Comparison of ENCODE assay signal across 8 cellular contexts in the genomic region with DNA sequence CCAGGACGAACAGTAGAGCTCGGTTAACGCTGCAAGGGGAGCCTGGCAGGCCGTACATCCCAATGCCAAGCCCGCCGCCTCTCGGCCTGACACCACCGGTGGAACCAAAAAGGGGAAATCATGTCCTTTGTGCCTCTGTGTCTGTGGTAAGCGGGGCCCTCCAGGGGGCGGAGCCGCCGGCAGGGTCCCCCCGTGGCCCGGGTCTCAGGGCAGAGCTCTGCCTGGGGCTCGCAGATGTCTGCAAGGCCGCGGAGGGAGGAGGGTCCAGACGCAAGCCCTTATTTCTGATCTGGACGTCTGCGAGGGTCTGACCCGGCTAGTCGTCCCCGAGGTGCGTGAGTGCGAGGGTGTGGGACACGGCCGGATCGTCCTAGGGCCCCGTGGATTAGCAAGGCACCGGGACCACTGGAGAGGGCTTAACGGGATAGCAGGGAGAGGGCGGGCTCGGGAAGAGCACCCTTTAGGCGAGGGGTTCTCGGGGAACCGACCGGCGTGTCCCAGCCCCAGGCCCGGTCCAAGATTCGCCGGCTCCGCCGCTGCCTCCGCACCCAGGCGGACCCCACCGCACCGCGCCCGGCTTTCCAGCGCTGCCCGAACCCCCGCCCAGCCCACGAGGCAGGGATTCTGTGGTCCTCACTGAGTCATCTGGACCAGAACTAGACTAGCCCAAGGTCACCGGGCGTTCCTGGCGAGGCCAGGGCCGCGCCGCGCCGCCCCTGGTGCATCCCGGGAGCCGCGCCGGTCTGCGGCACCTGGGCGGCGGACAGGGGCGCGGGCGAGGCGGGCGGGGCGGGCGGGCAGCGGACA. TPM values are rescaled to one million over a fixed set of nuclear protein-coding genes. Genes with fewer than 3 reads are reported as not detected.
DNase-seq lines count a peak whose midpoint lies in the region; ATAC-seq and TF ChIP-seq lines count a peak whose summit lies in the region.

No MANE protein-coding gene starts in this region.

- DNase-seq in SK-N-DZ (ENCODE audit: low spot score) (peak; percentile 69), Right ventricle myocardium superior (peak; percentile 68), tibial nerve (ENCODE audit: low spot score in 2 of 2) (peak in 1 of 2 donors; percentile 20), NCI-H2196 treated with DMSO at 0.1 percent for 48 hours (lab: John Stamatoyannopoulos, UW; ENCODE audit: unreplicated experiment) (no peak)

- peak overlapping the region; percentile 86 for H3K27ac Mint-ChIP-seq in activated naive CD4-positive, alpha-beta T cell treated with anti-CD3 and anti-CD28 coated beads, Interleukin-2, amount 50 U/mL, for 24 hours

- intact Hi-C loops in Right ventricle myocardium superior (cut with DNase I) = no loop called here

- peak overlapping the region; percentile 95 for H3K4me2 ChIP-seq in parathyroid adenoma (ENCODE audit: low read length)

- H3K4me3 ChIP-seq in parathyroid adenoma (ENCODE audit: low read depth, low read length) = peak overlapping the region; percentile 70
- peak overlapping the region; percentile 59 to 99 (median 71) for H3K4me3 ChIP-seq in tibial nerve

- H3K36me3 Mint-ChIP-seq in activated naive CD4-positive, alpha-beta T cell treated with anti-CD3 and anti-CD28 coated beads, Interleukin-2, amount 50 U/mL, for 24 hours = no peaks in the 10 kb centered on the region

- no peaks in the 10 kb centered on the region for H3K36me3 ChIP-seq in parathyroid adenoma (ENCODE audit: control insufficient read depth, insufficient read depth, low read length)
- H3K36me3 ChIP-seq in tibial nerve = no peaks in the 10 kb centered on the region

- peak overlapping the region; percentile 90 for H3K4me3 Mint-ChIP-seq in activated naive CD4-positive, alpha-beta T cell treated with anti-CD3 and anti-CD28 coated beads, Interleukin-2, amount 50 U/mL, for 24 hours

- TF ChIP-seq EP300 in tibial nerve (IDR thresholded peaks at IDR 0.05) = no peak

- no peak for TF ChIP-seq CTCF in parathyroid adenoma (IDR thresholded peaks at IDR 0.05)
- TF ChIP-seq CTCF in tibial nerve (IDR thresholded peaks at IDR 0.05) = peak in 1 of 5 experiments; percentile 14

- no peaks in the 10 kb centered on the region for H3K27me3 ChIP-seq in parathyroid adenoma (ENCODE audit: control insufficient read depth, insufficient read depth, low read length)
- no peaks in the 10 kb centered on the region for H3K27me3 ChIP-seq in tibial nerve

- H3K9me3 ChIP-seq in parathyroid adenoma (ENCODE audit: control insufficient read depth, low read length) (no peaks in the 10 kb centered on the region), tibial nerve (no peaks in the 10 kb centered on the region)

- peak overlapping the region; percentile 82 for H2AFZ ChIP-seq in parathyroid adenoma

- H3K9me3 Mint-ChIP-seq in activated naive CD4-positive, alpha-beta T cell treated with anti-CD3 and anti-CD28 coated beads, Interleukin-2, amount 50 U/mL, for 24 hours = no peaks in the 10 kb centered on the region

- peak overlapping the region; percentile 81 for H3K27ac ChIP-seq in parathyroid adenoma
- H3K27ac ChIP-seq in tibial nerve = peak overlapping the region; percentile 85 to 97 (median 93)

- H3K4me1 ChIP-seq in parathyroid adenoma = peaks cover 4% of the 10 kb centered on the region
- peaks cover 0 to 39% (median 15%) of the 10 kb centered on the region in 4 donors for H3K4me1 ChIP-seq in tibial nerve

- H3K27me3 Mint-ChIP-seq in activated naive CD4-positive, alpha-beta T cell treated with anti-CD3 and anti-CD28 coated beads, Interleukin-2, amount 50 U/mL, for 24 hours = no peaks in the 10 kb centered on the region

- 1 to 2% methylated on average over 37 to 49 of the region's 76 CpGs for WGBS in tibial nerve, 2 donors

- H3K9ac ChIP-seq in parathyroid adenoma = peak overlapping the region; percentile 28

- peak; percentile 15 for ATAC-seq in GM18508 (IDR thresholded peaks at IDR 0.05; ENCODE audit: insufficient read depth, unreplicated experiment)
- ATAC-seq in HG03066 (IDR thresholded peaks at IDR 0.05; ENCODE audit: low read depth, unreplicated experiment) = peak; percentile 14
- peak; percentile 22 for ATAC-seq in Right ventricle myocardium superior (ENCODE audit: poor library complexity)

- peaks cover 13% of the 10 kb centered on the region for H3K4me1 Mint-ChIP-seq in activated naive CD4-positive, alpha-beta T cell treated with anti-CD3 and anti-CD28 coated beads, Interleukin-2, amount 50 U/mL, for 24 hours

- TF ChIP-seq POLR2A in tibial nerve (IDR thresholded peaks at IDR 0.05) = peak in 1 of 2 donors; percentile 15

- peaks cover 18% of the 10 kb centered on the region for H3K79me2 ChIP-seq in parathyroid adenoma

RNA-seq across cellular contexts. Expression of gene FAM193A, which starts 0.9 kb away (rescaled TPM):
- 9.6 and 11.0 TPM in 2 replicates for polyA plus RNA-seq in SK-N-DZ (2014; cell fraction: cytosol; rRNA removed)
- 9.7 and 16.6 TPM in 2 replicates for polyA plus RNA-seq in SK-N-DZ (2014; cell fraction: nucleus; rRNA removed)
- total RNA-seq in Right ventricle myocardium superior = 14.5 TPM
- total RNA-seq in tibial nerve = 10 to 100 TPM; 28.6 to 54.6 (median 36.0) TPM
